2 cellular contexts compared by ENCODE assay signal in the genomic region with DNA sequence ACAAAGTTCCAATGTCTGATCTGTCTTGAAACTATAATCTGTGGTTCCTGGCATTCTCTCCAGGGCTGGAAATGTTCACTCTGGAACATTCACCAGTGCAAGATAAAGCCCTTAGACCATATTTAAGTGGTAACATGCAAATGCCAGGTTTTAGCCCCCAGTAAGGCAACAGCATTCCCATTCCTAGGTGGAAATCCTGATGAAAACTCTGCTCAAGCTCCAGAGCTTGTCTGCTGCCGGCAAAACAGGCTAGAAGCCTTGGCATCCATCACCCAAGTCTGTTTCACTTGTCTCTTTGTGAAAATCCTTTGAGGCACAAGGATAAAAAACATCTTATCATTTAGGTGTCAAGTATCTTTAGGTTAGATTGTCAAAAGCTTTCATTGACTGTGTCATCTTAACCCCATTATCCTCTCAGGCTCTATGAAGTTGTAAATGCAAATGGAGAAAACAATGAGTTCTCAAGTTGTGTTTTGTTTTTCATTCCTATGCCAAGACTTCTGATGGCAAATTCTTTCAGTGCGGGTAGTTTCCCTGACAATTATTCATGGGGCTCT.
TF ChIP-seq lines count a peak whose summit lies in the region.

No MANE protein-coding gene starts in this region.

TF ChIP-seq in H1, 55 proteins besides CTCF, POLR2A, EP300 and RAD21 (continued from another document):
- TF ChIP-seq BRCA1 (IDR thresholded peaks at IDR 0.05; ENCODE audit: low read depth, low read length): no peak
- TF ChIP-seq SP4 (IDR thresholded peaks at IDR 0.05; ENCODE audit: low read length): no peak
- TF ChIP-seq HDAC6 (IDR thresholded peaks at IDR 0.05; ENCODE audit: low read depth, low read length): no peak
- no peak for TF ChIP-seq KDM4A (IDR thresholded peaks at IDR 0.05; ENCODE audit: low read depth, low read length, severe bottlenecking)
- TF ChIP-seq, protein P1, sequence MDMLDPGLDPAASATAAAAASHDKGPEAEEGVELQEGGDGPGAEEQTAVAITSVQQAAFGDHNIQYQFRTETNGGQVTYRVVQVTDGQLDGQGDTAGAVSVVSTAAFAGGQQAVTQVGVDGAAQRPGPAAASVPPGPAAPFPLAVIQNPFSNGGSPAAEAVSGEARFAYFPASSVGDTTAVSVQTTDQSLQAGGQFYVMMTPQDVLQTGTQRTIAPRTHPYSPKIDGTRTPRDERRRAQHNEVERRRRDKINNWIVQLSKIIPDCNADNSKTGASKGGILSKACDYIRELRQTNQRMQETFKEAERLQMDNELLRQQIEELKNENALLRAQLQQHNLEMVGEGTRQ (IDR thresholded peaks at IDR 0.05; ENCODE audit: low read length): no peak
- no peak for TF ChIP-seq POU5F1 (IDR thresholded peaks at IDR 0.05; ENCODE audit: low read depth, low read length)
- TF ChIP-seq SAP30 (IDR thresholded peaks at IDR 0.05; ENCODE audit: insufficient read depth, insufficient replicate concordance, low read length): no peak

TF ChIP-seq in neural cell, 6 proteins besides CTCF, POLR2A, EP300 and RAD21:
- TF ChIP-seq, protein P2, sequence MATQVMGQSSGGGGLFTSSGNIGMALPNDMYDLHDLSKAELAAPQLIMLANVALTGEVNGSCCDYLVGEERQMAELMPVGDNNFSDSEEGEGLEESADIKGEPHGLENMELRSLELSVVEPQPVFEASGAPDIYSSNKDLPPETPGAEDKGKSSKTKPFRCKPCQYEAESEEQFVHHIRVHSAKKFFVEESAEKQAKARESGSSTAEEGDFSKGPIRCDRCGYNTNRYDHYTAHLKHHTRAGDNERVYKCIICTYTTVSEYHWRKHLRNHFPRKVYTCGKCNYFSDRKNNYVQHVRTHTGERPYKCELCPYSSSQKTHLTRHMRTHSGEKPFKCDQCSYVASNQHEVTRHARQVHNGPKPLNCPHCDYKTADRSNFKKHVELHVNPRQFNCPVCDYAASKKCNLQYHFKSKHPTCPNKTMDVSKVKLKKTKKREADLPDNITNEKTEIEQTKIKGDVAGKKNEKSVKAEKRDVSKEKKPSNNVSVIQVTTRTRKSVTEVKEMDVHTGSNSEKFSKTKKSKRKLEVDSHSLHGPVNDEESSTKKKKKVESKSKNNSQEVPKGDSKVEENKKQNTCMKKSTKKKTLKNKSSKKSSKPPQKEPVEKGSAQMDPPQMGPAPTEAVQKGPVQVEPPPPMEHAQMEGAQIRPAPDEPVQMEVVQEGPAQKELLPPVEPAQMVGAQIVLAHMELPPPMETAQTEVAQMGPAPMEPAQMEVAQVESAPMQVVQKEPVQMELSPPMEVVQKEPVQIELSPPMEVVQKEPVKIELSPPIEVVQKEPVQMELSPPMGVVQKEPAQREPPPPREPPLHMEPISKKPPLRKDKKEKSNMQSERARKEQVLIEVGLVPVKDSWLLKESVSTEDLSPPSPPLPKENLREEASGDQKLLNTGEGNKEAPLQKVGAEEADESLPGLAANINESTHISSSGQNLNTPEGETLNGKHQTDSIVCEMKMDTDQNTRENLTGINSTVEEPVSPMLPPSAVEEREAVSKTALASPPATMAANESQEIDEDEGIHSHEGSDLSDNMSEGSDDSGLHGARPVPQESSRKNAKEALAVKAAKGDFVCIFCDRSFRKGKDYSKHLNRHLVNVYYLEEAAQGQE (IDR thresholded peaks at IDR 0.05; ENCODE audit: borderline replicate concordance): peak; percentile 91
- no peak for TF ChIP-seq EZH2 (IDR thresholded peaks at IDR 0.05; ENCODE audit: borderline replicate concordance, insufficient read depth, low read length, poor library complexity, severe bottlenecking)
- no peak for TF ChIP-seq MXI1 (conservative IDR thresholded peaks at IDR 0.05; ENCODE audit: poor library complexity, severe bottlenecking)
- peak; percentile 84 for TF ChIP-seq POLR2AphosphoS5 (IDR thresholded peaks at IDR 0.05)
- TF ChIP-seq SMC3 (conservative IDR thresholded peaks at IDR 0.05; ENCODE audit: poor library complexity): peak; percentile 46
